ENCODE assay signal across 32 cellular contexts in genomic region chr5:158822099-158822498, GRCh38.
"Had no signal": no experiment of that assay in that cellular context is flagged by ENCODE, and none has a peak within 500 bp of the region (broad histone marks: within the 10 kb centered on the region; RNA-seq: fewer than 3 reads in every experiment).

No MANE protein-coding gene starts in this region.

- H3K79me2 ChIP-seq: hepatocyte had no signal

- DNase-seq: activated CD4-positive, alpha-beta memory T cell treated with anti-CD3 and anti-CD28 coated beads for 36 hours; activated CD4-positive, alpha-beta T cell treated with anti-CD3 and anti-CD28 coated beads, Interleukin-2, amount 10 ng/mL, durations not matched to agents 24 days and 14 days; activated CD4-positive, CD25-positive, alpha-beta regulatory T cell treated with anti-CD3 and anti-CD28 coated beads, Interleukin-2, amount 50 U/mL, for 72 hours; activated CD8-positive, alpha-beta memory T cell treated with anti-CD3 and anti-CD28 coated beads, Interleukin-2, amount 50 U/mL, for 4 hours; activated gamma-delta T cell; activated naive CD4-positive, alpha-beta T cell treated with anti-CD3 and anti-CD28 coated beads, Interleukin-2, amount 10 ng/mL, durations not matched to agents 7 days and 5 days; activated naive CD8-positive, alpha-beta T cell treated with anti-CD3 and anti-CD28 coated beads, Interleukin-2, amount 10 ng/mL, durations not matched to agents 7 days and 5 days; activated T-cell treated with anti-CD3 and anti-CD28 coated beads, Interleukin-2, amount 50 U/mL, for 1 hour; amniotic stem cell; brain microvascular endothelial cell; dorsolateral prefrontal cortex; effector memory CD4-positive, alpha-beta T cell; erythroblast; gastrocnemius medialis; islet precursor cell; left ventricle myocardium inferior; mucosa of descending colon; ovary; stimulated activated CD4-positive, alpha-beta T cell treated with anti-CD3 and anti-CD28 coated beads, Interleukin-15, amount 100 ng/mL, for 24 hours; stimulated activated CD4-positive, alpha-beta T cell treated with anti-CD3 and anti-CD28 coated beads, Interleukin-2, amount 100 ng/mL, for 24 hours; stimulated activated naive CD4-positive, alpha-beta T cell treated with Interleukin-2 at 50 U/mL for 16 hours; T-helper 17 cell; T1000; testis; trophoblast cell; WERI-Rb-1 had no signal

- H3K27ac Mint-ChIP-seq: activated CD4-positive, alpha-beta memory T cell treated with anti-CD3 and anti-CD28 coated beads for 36 hours; activated naive CD4-positive, alpha-beta T cell treated with anti-CD3 and anti-CD28 coated beads, Interleukin-2, amount 10 ng/mL, durations not matched to agents 7 days and 5 days; activated naive CD8-positive, alpha-beta T cell treated with anti-CD3 and anti-CD28 coated beads, Interleukin-2, amount 10 ng/mL, durations not matched to agents 7 days and 5 days; nephron; T-helper 17 cell had no signal

- H3K9me3 ChIP-seq: gastrocnemius medialis, mucosa of descending colon, ovary, prostate gland, testis had no signal

- H3K4me3 ChIP-seq: coronary artery, dorsolateral prefrontal cortex, gastrocnemius medialis, hepatocyte, left ventricle myocardium inferior, lung, mucosa of descending colon, ovary, prostate gland, smooth muscle cell, testis had no signal

- H3K4me2 ChIP-seq: hepatocyte, smooth muscle cell had no signal

- H3K27me3 ChIP-seq: brain microvascular endothelial cell, gastrocnemius medialis, hepatocyte, ovary, testis had no signal

- H3K27me3 Mint-ChIP-seq: activated CD4-positive, alpha-beta T cell treated with anti-CD3 and anti-CD28 coated beads, Interleukin-2, amount 10 ng/mL, durations not matched to agents 24 days and 14 days; activated naive CD4-positive, alpha-beta T cell treated with anti-CD3 and anti-CD28 coated beads, Interleukin-2, amount 10 ng/mL, durations not matched to agents 7 days and 5 days; activated naive CD8-positive, alpha-beta T cell treated with anti-CD3 and anti-CD28 coated beads, Interleukin-2, amount 10 ng/mL, durations not matched to agents 7 days and 5 days had no signal

- H3K36me3 ChIP-seq: brain microvascular endothelial cell, gastrocnemius medialis, ovary, prostate gland, WERI-Rb-1 had no signal

- H3K4me1 Mint-ChIP-seq: T-helper 17 cell had no signal

- ATAC-seq: gastrocnemius medialis, mucosa of descending colon, T-helper 17 cell had no signal

- H2AFZ ChIP-seq: hepatocyte had no signal

- H3K4me1 ChIP-seq: gastrocnemius medialis, left ventricle myocardium inferior, prostate gland, testis had no signal

- H3K27ac ChIP-seq: brain microvascular endothelial cell, coronary artery, dorsolateral prefrontal cortex, gastrocnemius medialis, hepatocyte, left ventricle myocardium inferior, ovary, prostate gland, testis, WERI-Rb-1 had no signal

- H3K4me3 Mint-ChIP-seq: activated CD4-positive, alpha-beta memory T cell treated with anti-CD3 and anti-CD28 coated beads for 36 hours; activated CD4-positive, alpha-beta T cell treated with anti-CD3 and anti-CD28 coated beads, Interleukin-2, amount 10 ng/mL, durations not matched to agents 24 days and 14 days; activated naive CD4-positive, alpha-beta T cell treated with anti-CD3 and anti-CD28 coated beads, Interleukin-2, amount 10 ng/mL, durations not matched to agents 7 days and 5 days; activated naive CD8-positive, alpha-beta T cell treated with anti-CD3 and anti-CD28 coated beads, Interleukin-2, amount 10 ng/mL, durations not matched to agents 7 days and 5 days; nephron; T-helper 17 cell had no signal

- H3K9me3 Mint-ChIP-seq: nephron had no signal
